26 cellular contexts compared by ENCODE assay signal in the genomic region with DNA sequence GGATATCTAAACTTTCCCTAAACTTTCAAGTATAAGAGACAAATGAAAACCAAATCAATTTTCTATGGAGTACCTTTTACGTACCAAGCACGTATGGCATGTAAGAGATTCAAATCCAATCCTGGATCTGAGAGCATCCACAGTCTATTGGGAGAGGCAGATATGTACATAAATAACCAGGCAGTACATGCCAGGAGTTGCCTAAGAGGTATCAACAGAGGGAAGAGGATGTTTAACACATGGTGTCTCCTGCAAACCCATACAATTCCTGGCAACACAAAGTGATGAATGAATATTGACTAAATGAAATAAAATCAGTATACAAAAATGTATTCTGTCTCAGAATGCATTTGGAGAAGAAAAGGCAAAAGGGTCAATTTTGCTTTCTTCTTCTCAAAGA.
"Had no signal": no experiment of that assay in that cellular context is flagged by ENCODE, and none has a peak within 500 bp of the region (broad histone marks: within the 10 kb centered on the region; RNA-seq: fewer than 3 reads in every experiment).

No MANE protein-coding gene starts in this region.

- H3K36me3 ChIP-seq: neutrophil, prostate gland had no signal

- H3K4me2 ChIP-seq: hepatocyte had no signal

- H2AFZ ChIP-seq: hepatocyte had no signal

- DNase-seq: activated CD4-positive, alpha-beta T cell treated with anti-CD3 and anti-CD28 coated beads for 4 hours; activated CD4-positive, alpha-beta T cell treated with anti-CD3 and anti-CD28 coated beads, Interleukin-2, amount 50 U/mL, for 4 hours; activated CD8-positive, alpha-beta memory T cell treated with anti-CD3 and anti-CD28 coated beads for 24 hours; activated effector memory CD4-positive, alpha-beta T cell treated with anti-CD3 and anti-CD28 coated beads, Interleukin-2, amount 50 U/mL, for 16 hours; activated naive CD4-positive, alpha-beta T cell treated with anti-CD3 and anti-CD28 coated beads for 36 hours; activated naive CD8-positive, alpha-beta T cell treated with anti-CD3 and anti-CD28 coated beads for 36 hours; amygdala; dermis blood vessel endothelial cell; effector CD4-positive, alpha-beta T cell; esophagus squamous epithelium; gastrocnemius medialis; left cardiac atrium; left ventricle myocardium superior; naive B cell; nephron progenitor cell; retina; stimulated activated CD4-positive, alpha-beta T cell treated with anti-CD3 and anti-CD28 coated beads, Interleukin-12 subunit alpha, Interleukin-12 subunit beta, amount 100 ng/mL, for 4 hours; stimulated activated CD4-positive, alpha-beta T cell treated with anti-CD3 and anti-CD28 coated beads, Interleukin-4, amount 100 ng/mL, for 1 hour; stimulated activated naive CD8-positive, alpha-beta T cell treated with anti-CD3 and anti-CD28 coated beads, Interleukin-15, Interleukin-2, amounts not matched to agents 100 U/mL and 50 U/mL, for 24 hours; T-cell; testis had no signal

- H3K9me3 ChIP-seq: esophagus squamous epithelium, gastrocnemius medialis, neutrophil, prostate gland, testis had no signal

- H3K27me3 ChIP-seq: esophagus squamous epithelium, gastrocnemius medialis, hepatocyte, neutrophil, testis had no signal

- H3K4me3 ChIP-seq: esophagus squamous epithelium, gastrocnemius medialis, hepatocyte, prostate gland, skin epidermis, testis had no signal

- H3K27ac ChIP-seq: esophagus squamous epithelium, gastrocnemius medialis, hepatocyte, neutrophil, prostate gland, skin epidermis, testis had no signal

- H3K4me1 ChIP-seq: esophagus squamous epithelium, gastrocnemius medialis, prostate gland, testis had no signal

- ATAC-seq: gastrocnemius medialis; left cardiac atrium; left ventricle myocardium superior; sciatic nerve; stimulated activated naive CD8-positive, alpha-beta T cell treated with anti-CD3 and anti-CD28 coated beads, Interleukin-15, Interleukin-2, amounts not matched to agents 100 U/mL and 50 U/mL, for 24 hours; T-cell had no signal
